In genomic region chr11:34182425-34182824, GRCh38 we compare ENCODE assay signal across 35 cellular contexts.
"Had no signal": no experiment of that assay in that cellular context is flagged by ENCODE, and none has a peak within 500 bp of the region (broad histone marks: within the 10 kb centered on the region; RNA-seq: fewer than 3 reads in every experiment).

No MANE protein-coding gene starts in this region.

- H3K27me3 ChIP-seq: breast epithelium, cardiac muscle cell, dorsolateral prefrontal cortex, gastroesophageal sphincter, heart right ventricle, hepatocyte had no signal

- H3K36me3 ChIP-seq: breast epithelium, gastroesophageal sphincter, heart right ventricle, WERI-Rb-1 had no signal

- H2AFZ ChIP-seq: hepatocyte had no signal

- H3K4me2 ChIP-seq: hepatocyte had no signal

- H3K36me3 Mint-ChIP-seq: activated naive CD8-positive, alpha-beta T cell; brain had no signal

- H3K27me3 Mint-ChIP-seq: activated CD4-positive, alpha-beta memory T cell treated with anti-CD3 and anti-CD28 coated beads, Interleukin-2, amount 10 ng/mL, durations not matched to agents 7 days and 5 days; activated CD4-positive, alpha-beta T cell treated with anti-CD3 and anti-CD28 coated beads, Interleukin-2, amount 10 ng/mL, durations not matched to agents 24 days and 14 days; activated naive CD8-positive, alpha-beta T cell; dendritic cell treated with granulocyte-macrophage colony-stimulating factor and Interleukin-4, amounts not matched to agents 40 ng/mL and 50 ng/mL, for 4 days had no signal

- H3K4me3 ChIP-seq: breast epithelium, cardiac muscle cell, coronary artery, dorsolateral prefrontal cortex, gastroesophageal sphincter, heart right ventricle, hepatocyte had no signal

- ATAC-seq: activated T-cell treated with anti-CD3 and anti-CD28 coated beads, Interleukin-2, amount 50 U/mL, for 72 hours; esophagus mucosa; gastroesophageal sphincter; T-helper 17 cell had no signal

- H3K9me3 Mint-ChIP-seq: activated CD4-positive, alpha-beta memory T cell treated with anti-CD3 and anti-CD28 coated beads, Interleukin-2, amount 10 ng/mL, durations not matched to agents 7 days and 5 days; activated CD4-positive, alpha-beta T cell treated with anti-CD3 and anti-CD28 coated beads, Interleukin-2, amount 10 ng/mL, durations not matched to agents 24 days and 14 days; activated T-cell treated with anti-CD3 and anti-CD28 coated beads, Interleukin-2, amount 50 U/mL, for 24 hours; activated T-cell treated with anti-CD3 and anti-CD28 coated beads, Interleukin-2, amount 50 U/mL, for 72 hours; brain; dendritic cell treated with granulocyte-macrophage colony-stimulating factor and Interleukin-4, amounts not matched to agents 40 ng/mL and 50 ng/mL, for 4 days; endodermal cell; T-helper 2 cell treated with Interferon-gamma antibody and Interleukin-4, amounts not matched to agents 5 μg/mL and 100 μg/mL, for 36 hours had no signal

- H3K27ac ChIP-seq: breast epithelium, cardiac muscle cell, coronary artery, gastroesophageal sphincter, heart right ventricle, hepatocyte, WERI-Rb-1 had no signal

- H3K27ac Mint-ChIP-seq: activated CD4-positive, alpha-beta memory T cell treated with anti-CD3 and anti-CD28 coated beads, Interleukin-2, amount 10 ng/mL, durations not matched to agents 7 days and 5 days; activated CD4-positive, alpha-beta T cell treated with anti-CD3 and anti-CD28 coated beads for 36 hours; activated CD4-positive, alpha-beta T cell treated with anti-CD3 and anti-CD28 coated beads, Interleukin-2, amount 10 ng/mL, durations not matched to agents 24 days and 14 days; activated naive CD8-positive, alpha-beta T cell; activated T-cell treated with anti-CD3 and anti-CD28 coated beads, Interleukin-2, amount 50 U/mL, for 24 hours; activated T-cell treated with anti-CD3 and anti-CD28 coated beads, Interleukin-2, amount 50 U/mL, for 72 hours; dendritic cell treated with granulocyte-macrophage colony-stimulating factor and Interleukin-4, amounts not matched to agents 40 ng/mL and 50 ng/mL, for 4 days; endodermal cell; T-helper 17 cell; T-helper 2 cell treated with Interferon-gamma antibody and Interleukin-4, amounts not matched to agents 5 μg/mL and 100 μg/mL, for 36 hours had no signal

- H3K9me3 ChIP-seq: breast epithelium, gastroesophageal sphincter, heart right ventricle had no signal

- H3K4me3 Mint-ChIP-seq: activated CD4-positive, alpha-beta memory T cell treated with anti-CD3 and anti-CD28 coated beads, Interleukin-2, amount 10 ng/mL, durations not matched to agents 7 days and 5 days; activated CD4-positive, alpha-beta T cell treated with anti-CD3 and anti-CD28 coated beads for 36 hours; activated CD4-positive, alpha-beta T cell treated with anti-CD3 and anti-CD28 coated beads, Interleukin-2, amount 10 ng/mL, durations not matched to agents 24 days and 14 days; activated naive CD8-positive, alpha-beta T cell; activated T-cell treated with anti-CD3 and anti-CD28 coated beads, Interleukin-2, amount 50 U/mL, for 24 hours; activated T-cell treated with anti-CD3 and anti-CD28 coated beads, Interleukin-2, amount 50 U/mL, for 72 hours; brain; dendritic cell treated with granulocyte-macrophage colony-stimulating factor and Interleukin-4, amounts not matched to agents 40 ng/mL and 50 ng/mL, for 4 days; endodermal cell; T-helper 17 cell; T-helper 2 cell treated with Interferon-gamma antibody and Interleukin-4, amounts not matched to agents 5 μg/mL and 100 μg/mL, for 36 hours had no signal

- H3K79me2 ChIP-seq: hepatocyte had no signal

- DNase-seq: activated CD4-positive, alpha-beta memory T cell treated with anti-CD3 and anti-CD28 coated beads, Interleukin-2, amount 10 ng/mL, durations not matched to agents 7 days and 5 days; activated CD4-positive, alpha-beta T cell treated with anti-CD3 and anti-CD28 coated beads for 36 hours; activated CD4-positive, alpha-beta T cell treated with anti-CD3 and anti-CD28 coated beads, Interleukin-2, amount 10 ng/mL, durations not matched to agents 24 days and 14 days; activated CD4-positive, alpha-beta T cell treated with anti-CD3 and anti-CD28 coated beads, Interleukin-2, amount 50 U/mL, for 4 hours; activated CD4-positive, CD25-positive, alpha-beta regulatory T cell; activated CD4-positive, CD25-positive, alpha-beta regulatory T cell treated with anti-CD3 and anti-CD28 coated beads, Interleukin-2, amount 50 U/mL, for 72 hours; activated CD8-positive, alpha-beta memory T cell treated with anti-CD3 and anti-CD28 coated beads, Interleukin-2, amount 50 U/mL, for 48 hours; activated gamma-delta T cell; activated naive CD4-positive, alpha-beta T cell; activated naive CD4-positive, alpha-beta T cell treated with anti-CD3 and anti-CD28 coated beads, Interleukin-2, amount 50 U/mL, for 16 hours; activated T-cell treated with anti-CD3 and anti-CD28 coated beads for 4 hours; activated T-cell treated with anti-CD3 and anti-CD28 coated beads, Interleukin-2, amount 50 U/mL, for 24 hours; activated T-cell treated with anti-CD3 and anti-CD28 coated beads, Interleukin-2, amount 50 U/mL, for 72 hours; amygdala; aorta; central memory CD4-positive, alpha-beta T cell; dorsolateral prefrontal cortex; effector memory CD4-positive, alpha-beta T cell; endodermal cell; foreskin melanocyte; heart right ventricle; T-helper 1 cell; T-helper 17 cell; T1000; WERI-Rb-1 had no signal
